Comparison of ENCODE assay signal across 28 cellular contexts in genomic region chr20:48124960-48125359, GRCh38.
"Had no signal": no experiment of that assay in that cellular context is flagged by ENCODE, and none has a peak within 500 bp of the region (broad histone marks: within the 10 kb centered on the region; RNA-seq: fewer than 3 reads in every experiment).

No MANE protein-coding gene starts in this region.

- H3K4me1 ChIP-seq: gastrocnemius medialis, heart right ventricle, left lung, lower lobe of right lung had no signal

- H3K4me3 ChIP-seq: coronary artery, dorsolateral prefrontal cortex, esophagus squamous epithelium, gastrocnemius medialis, heart right ventricle, left lung, lower lobe of right lung, mucosa of descending colon had no signal

- H3K4me3 Mint-ChIP-seq: endodermal cell, mesothelial cell of epicardium had no signal

- H3K27ac ChIP-seq: coronary artery, dorsolateral prefrontal cortex, epithelial cell of prostate, esophagus squamous epithelium, gastrocnemius medialis, heart right ventricle, left lung, lower lobe of right lung had no signal

- DNase-seq: dermis blood vessel endothelial cell; dorsolateral prefrontal cortex; effector CD4-positive, alpha-beta T cell; effector memory CD4-positive, alpha-beta T cell; endodermal cell; erythroblast; esophagus squamous epithelium; foreskin fibroblast; foreskin melanocyte; gastrocnemius medialis; glutamatergic neuron; head of caudate nucleus; heart right ventricle; hippocampal formation; left cardiac atrium; left lung; left ventricle myocardium superior; lower lobe of right lung; mesenchymal stem cell; mucosa of descending colon had no signal

- H3K36me3 Mint-ChIP-seq: mesothelial cell of epicardium had no signal

- H3K9me3 ChIP-seq: esophagus squamous epithelium, gastrocnemius medialis, heart right ventricle, left lung, lower lobe of right lung, mucosa of descending colon had no signal

- ATAC-seq: esophagus mucosa, gastrocnemius medialis, heart right ventricle, left cardiac atrium, left lung, left ventricle myocardium superior, lower lobe of right lung, mucosa of descending colon had no signal

- H3K27me3 ChIP-seq: left lung had no signal

- H3K9me3 Mint-ChIP-seq: endodermal cell, mesothelial cell of epicardium had no signal

- H3K36me3 ChIP-seq: esophagus squamous epithelium, gastrocnemius medialis, heart right ventricle, left lung, lower lobe of right lung had no signal

- FAIRE-seq: colon, endometrium, islet of Langerhans, keratinocyte had no signal

- H3K27ac Mint-ChIP-seq: endodermal cell, mesothelial cell of epicardium had no signal
